ENCODE assay signal across 7 cellular contexts in genomic region chr11:833849-834311, GRCh38. TPM values are rescaled to one million over a fixed set of nuclear protein-coding genes. Genes with fewer than 3 reads are reported as not detected.
DNase-seq lines count a peak whose midpoint lies in the region; ATAC-seq lines count a peak whose summit lies in the region.

No MANE protein-coding gene starts in this region.

- peak overlapping the region; percentile 75 for H3K4me3 Mint-ChIP-seq in activated T-cell treated with anti-CD3 and anti-CD28 coated beads, Interleukin-2, amount 50 U/mL, for 72 hours
- peak overlapping the region; percentile 77 to 78 for H3K4me3 Mint-ChIP-seq in stimulated activated naive B cell treated with anti-CD40 and anti-IgM and Interleukin-4, amounts not matched to agents 10 μg/mL and 1 μg/mL and 100 μg/mL, for 72 hours

- peaks cover 20% of the 10 kb centered on the region for H3K27me3 Mint-ChIP-seq in activated T-cell treated with anti-CD3 and anti-CD28 coated beads, Interleukin-2, amount 50 U/mL, for 72 hours (ENCODE audit: low read depth)
- peaks cover 24 to 34% of the 10 kb centered on the region in 2 donors for H3K27me3 Mint-ChIP-seq in stimulated activated naive B cell treated with anti-CD40 and anti-IgM and Interleukin-4, amounts not matched to agents 10 μg/mL and 1 μg/mL and 100 μg/mL, for 72 hours

- peaks cover 0 to 1% of the 10 kb centered on the region in 2 donors for H3K36me3 Mint-ChIP-seq in activated T-cell treated with anti-CD3 and anti-CD28 coated beads, Interleukin-2, amount 50 U/mL, for 72 hours (ENCODE audit: insufficient read depth in 2 of 2)
- H3K36me3 Mint-ChIP-seq in stimulated activated naive B cell treated with anti-CD40 and anti-IgM and Interleukin-4, amounts not matched to agents 10 μg/mL and 1 μg/mL and 100 μg/mL, for 72 hours, result peaks cover 20 to 28% of the 10 kb centered on the region in 2 donors

- no peaks in the 10 kb centered on the region for H3K9me3 Mint-ChIP-seq in activated T-cell treated with anti-CD3 and anti-CD28 coated beads, Interleukin-2, amount 50 U/mL, for 72 hours
- H3K9me3 Mint-ChIP-seq in stimulated activated naive B cell treated with anti-CD40 and anti-IgM and Interleukin-4, amounts not matched to agents 10 μg/mL and 1 μg/mL and 100 μg/mL, for 72 hours, result no peaks in the 10 kb centered on the region

- H3K9me3 ChIP-seq in iPS-18c (ENCODE audit: control insufficient read depth, insufficient read depth, low read length), result peaks cover 5% of the 10 kb centered on the region

- peak overlapping the region; percentile 54 for H3K27ac Mint-ChIP-seq in activated T-cell treated with anti-CD3 and anti-CD28 coated beads, Interleukin-2, amount 50 U/mL, for 72 hours
- H3K27ac Mint-ChIP-seq in stimulated activated naive B cell treated with anti-CD40 and anti-IgM and Interleukin-4, amounts not matched to agents 10 μg/mL and 1 μg/mL and 100 μg/mL, for 72 hours, result peak overlapping the region; percentile 25

- DNase-seq in HT1080 (ENCODE audit: low read depth) (peak; percentile 59), NCI-H2196 treated with DMSO at 0.1 percent for 48 hours (lab: John Stamatoyannopoulos, UW; ENCODE audit: unreplicated experiment) (no peak)
- no peak for DNase-seq in activated T-cell treated with anti-CD3 and anti-CD28 coated beads, Interleukin-2, amount 50 U/mL, for 72 hours
- DNase-seq in stimulated activated naive B cell treated with anti-CD40 and anti-IgM and Interleukin-4, amounts not matched to agents 10 μg/mL and 1 μg/mL and 100 μg/mL, for 72 hours, result no peak
- no peak for DNase-seq in stimulated activated CD4-positive, alpha-beta T cell treated with anti-CD3 and anti-CD28 coated beads, Interleukin-15, amount 100 ng/mL, for 24 hours

- H3K4me1 Mint-ChIP-seq in activated T-cell treated with anti-CD3 and anti-CD28 coated beads, Interleukin-2, amount 50 U/mL, for 72 hours (ENCODE audit: low read depth), result peaks cover 25% of the 10 kb centered on the region
- peaks cover 21 to 65% of the 10 kb centered on the region in 2 donors for H3K4me1 Mint-ChIP-seq in stimulated activated naive B cell treated with anti-CD40 and anti-IgM and Interleukin-4, amounts not matched to agents 10 μg/mL and 1 μg/mL and 100 μg/mL, for 72 hours

- peak overlapping the region; percentile 66 for H3K4me3 ChIP-seq in iPS-18c (ENCODE audit: insufficient read depth, low read depth, low read length)

- ATAC-seq in activated T-cell treated with anti-CD3 and anti-CD28 coated beads, Interleukin-2, amount 50 U/mL, for 72 hours (replicated peaks in 1 of 2), result no peak
- ATAC-seq in stimulated activated naive B cell treated with anti-CD40 and anti-IgM and Interleukin-4, amounts not matched to agents 10 μg/mL and 1 μg/mL and 100 μg/mL, for 72 hours (replicated peaks), result no peak
- ATAC-seq in GM18498 (IDR thresholded peaks at IDR 0.05; ENCODE audit: unreplicated experiment), result no peak

RNA-seq across cellular contexts. Expression of gene CD151, which starts 1.1 kb away (rescaled TPM):
- total RNA-seq in HT1080 (2014; rRNA removed; shearing (Covaris generic)), result 483 and 506 TPM in 2 replicates
- 753 and 774 TPM in 2 replicates for polyA plus RNA-seq in HT1080 (2015; cell fraction: cytosol; rRNA removed)
- polyA plus RNA-seq in HT1080 (2015; cell fraction: nucleus; rRNA removed), result 775 and 802 TPM in 2 replicates
- 10 to 100 TPM; 35.4 to 42.2 TPM for total RNA-seq in activated T-cell treated with anti-CD3 and anti-CD28 coated beads, Interleukin-2, amount 50 U/mL, for 72 hours

RNA-seq across cellular contexts. Expression of gene CRACR2B, which starts 6.2 kb away (rescaled TPM):
- total RNA-seq in HT1080 (2014; rRNA removed; shearing (Covaris generic)), result not detected in 2 replicates
- not detected in 2 replicates for polyA plus RNA-seq in HT1080 (2015; cell fraction: cytosol; rRNA removed)
- 0.22 TPM in 1 of 2 replicates, not detected in the other for polyA plus RNA-seq in HT1080 (2015; cell fraction: nucleus; rRNA removed)
- 10 to 100 TPM in 1 of 2 donors, 1 to 10 TPM in 1; 5.5 to 13.3 TPM for total RNA-seq in activated T-cell treated with anti-CD3 and anti-CD28 coated beads, Interleukin-2, amount 50 U/mL, for 72 hours

RNA-seq across cellular contexts. Expression of gene POLR2L, which starts 8.4 kb away (rescaled TPM):
- total RNA-seq in HT1080 (2014; rRNA removed; shearing (Covaris generic)), result 537 and 672 TPM in 2 replicates
- 96.2 and 158 TPM in 2 replicates for polyA plus RNA-seq in HT1080 (2015; cell fraction: cytosol; rRNA removed)
- 43.6 and 46.6 TPM in 2 replicates for polyA plus RNA-seq in HT1080 (2015; cell fraction: nucleus; rRNA removed)
- total RNA-seq in activated T-cell treated with anti-CD3 and anti-CD28 coated beads, Interleukin-2, amount 50 U/mL, for 72 hours, result 10 to 100 TPM; 28.2 to 30.9 TPM

RNA-seq across cellular contexts. Expression of gene TSPAN4, which starts 8.8 kb away (rescaled TPM):
- 178 and 205 TPM in 2 replicates for total RNA-seq in HT1080 (2014; rRNA removed; shearing (Covaris generic))
- 199 and 210 TPM in 2 replicates for polyA plus RNA-seq in HT1080 (2015; cell fraction: cytosol; rRNA removed)
- 249 and 254 TPM in 2 replicates for polyA plus RNA-seq in HT1080 (2015; cell fraction: nucleus; rRNA removed)
- total RNA-seq in activated T-cell treated with anti-CD3 and anti-CD28 coated beads, Interleukin-2, amount 50 U/mL, for 72 hours, result 10 to 100 TPM; 12.2 to 14.9 TPM

RNA-seq across cellular contexts. Expression of gene PNPLA2, which starts 15.2 kb away (rescaled TPM):
- total RNA-seq in HT1080 (2014; rRNA removed; shearing (Covaris generic)), result 18.1 and 39.0 TPM in 2 replicates
- polyA plus RNA-seq in HT1080 (2015; cell fraction: cytosol; rRNA removed), result 102 and 104 TPM in 2 replicates
- polyA plus RNA-seq in HT1080 (2015; cell fraction: nucleus; rRNA removed), result 160 and 172 TPM in 2 replicates
- 10 to 100 TPM; 64.5 to 77.1 TPM for total RNA-seq in activated T-cell treated with anti-CD3 and anti-CD28 coated beads, Interleukin-2, amount 50 U/mL, for 72 hours

Comparison
In these comparisons a context has a peak if more than half of its experiments do, and no peak if none do; other contexts are left out.
1. RNA of gene CD151, which starts 1.1 kb away (total RNA-seq): 483 to 506 TPM in HT1080; 35.4 to 42.2 TPM in activated T-cell treated with anti-CD3 and anti-CD28 coated beads, Interleukin-2, amount 50 U/mL, for 72 hours; every median in the first group is over 10 times any median in the second.
2. RNA of gene POLR2L, which starts 8.4 kb away (total RNA-seq): 537 to 672 TPM in HT1080; 28.2 to 30.9 TPM in activated T-cell treated with anti-CD3 and anti-CD28 coated beads, Interleukin-2, amount 50 U/mL, for 72 hours; every median in the first group is over 10 times any median in the second.